ENCODE assay signal across 1 cellular context in genomic region chr5:11525020-11525419, GRCh38.
TF ChIP-seq lines count a peak whose summit lies in the region.

No MANE protein-coding gene starts in this region.

TF ChIP-seq in WTC11, 78 proteins besides CTCF, POLR2A, EP300 and RAD21:
- TF ChIP-seq CDX4 (CRISPR knock-in tag; IDR thresholded peaks at IDR 0.05; ENCODE audit: borderline replicate concordance): no peak
- no peak for TF ChIP-seq RELA (CRISPR knock-in tag; IDR thresholded peaks at IDR 0.05; ENCODE audit: borderline replicate concordance)
- TF ChIP-seq ATF1 (CRISPR knock-in tag; IDR thresholded peaks at IDR 0.05): no peak
- no peak for TF ChIP-seq TEAD4 (CRISPR knock-in tag; IDR thresholded peaks at IDR 0.05)
- TF ChIP-seq ERG (CRISPR knock-in tag; IDR thresholded peaks at IDR 0.05): no peak
- TF ChIP-seq ELF4 (CRISPR knock-in tag; IDR thresholded peaks at IDR 0.05; ENCODE audit: low read depth): no peak
- no peak for TF ChIP-seq NFE2L1 (CRISPR knock-in tag; IDR thresholded peaks at IDR 0.05)
- no peak for TF ChIP-seq E2F1 (CRISPR knock-in tag; IDR thresholded peaks at IDR 0.05)
- TF ChIP-seq RORB (CRISPR knock-in tag; IDR thresholded peaks at IDR 0.05): no peak
- TF ChIP-seq, protein P1, sequence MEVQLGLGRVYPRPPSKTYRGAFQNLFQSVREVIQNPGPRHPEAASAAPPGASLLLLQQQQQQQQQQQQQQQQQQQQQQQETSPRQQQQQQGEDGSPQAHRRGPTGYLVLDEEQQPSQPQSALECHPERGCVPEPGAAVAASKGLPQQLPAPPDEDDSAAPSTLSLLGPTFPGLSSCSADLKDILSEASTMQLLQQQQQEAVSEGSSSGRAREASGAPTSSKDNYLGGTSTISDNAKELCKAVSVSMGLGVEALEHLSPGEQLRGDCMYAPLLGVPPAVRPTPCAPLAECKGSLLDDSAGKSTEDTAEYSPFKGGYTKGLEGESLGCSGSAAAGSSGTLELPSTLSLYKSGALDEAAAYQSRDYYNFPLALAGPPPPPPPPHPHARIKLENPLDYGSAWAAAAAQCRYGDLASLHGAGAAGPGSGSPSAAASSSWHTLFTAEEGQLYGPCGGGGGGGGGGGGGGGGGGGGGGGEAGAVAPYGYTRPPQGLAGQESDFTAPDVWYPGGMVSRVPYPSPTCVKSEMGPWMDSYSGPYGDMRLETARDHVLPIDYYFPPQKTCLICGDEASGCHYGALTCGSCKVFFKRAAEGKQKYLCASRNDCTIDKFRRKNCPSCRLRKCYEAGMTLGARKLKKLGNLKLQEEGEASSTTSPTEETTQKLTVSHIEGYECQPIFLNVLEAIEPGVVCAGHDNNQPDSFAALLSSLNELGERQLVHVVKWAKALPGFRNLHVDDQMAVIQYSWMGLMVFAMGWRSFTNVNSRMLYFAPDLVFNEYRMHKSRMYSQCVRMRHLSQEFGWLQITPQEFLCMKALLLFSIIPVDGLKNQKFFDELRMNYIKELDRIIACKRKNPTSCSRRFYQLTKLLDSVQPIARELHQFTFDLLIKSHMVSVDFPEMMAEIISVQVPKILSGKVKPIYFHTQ (CRISPR knock-in tag; IDR thresholded peaks at IDR 0.05): no peak
- TF ChIP-seq FOXK1 (CRISPR knock-in tag; IDR thresholded peaks at IDR 0.05): no peak
